ENCODE assay signal across 8 cellular contexts in genomic region chr1:10794724-10795304, GRCh38. TPM values are rescaled to one million over a fixed set of nuclear protein-coding genes. Genes with fewer than 3 reads are reported as not detected.
DNase-seq lines count a peak whose midpoint lies in the region; ATAC-seq and TF ChIP-seq lines count a peak whose summit lies in the region.

No MANE protein-coding gene starts in this region.

- H3K4me1 ChIP-seq in heart left ventricle (peaks cover 0 to 58% (median 15%) of the 10 kb centered on the region in 12 donors), sigmoid colon (peaks cover 0 to 51% (median 47%) of the 10 kb centered on the region in 4 donors)

- ATAC-seq in T-helper 17 cell (no peak), heart left ventricle (peak; percentile 2 to 45 (median 26)), HG03457 (IDR thresholded peaks at IDR 0.05; ENCODE audit: unreplicated experiment) (no peak), GM18907 (IDR thresholded peaks at IDR 0.05; ENCODE audit: unreplicated experiment) (no peak)

- peaks cover 10% of the 10 kb centered on the region for H3K4me1 Mint-ChIP-seq in T-helper 17 cell

- peak in 1 of 2 donors; percentile 10 for TF ChIP-seq POLR2A in heart left ventricle (IDR thresholded peaks at IDR 0.05)
- TF ChIP-seq POLR2A in sigmoid colon (IDR thresholded peaks at IDR 0.05) = no peak

- H3K27ac ChIP-seq in heart left ventricle (peak overlapping the region; percentile 76 to 98 (median 92)), sigmoid colon (peak overlapping the region; percentile 79 to 92 (median 90))

- H3K4me3 Mint-ChIP-seq in T-helper 17 cell = peak overlapping the region; percentile 90

- H3K36me3 ChIP-seq in heart left ventricle (no peaks in the 10 kb centered on the region), sigmoid colon (no peaks in the 10 kb centered on the region)

- TF ChIP-seq CTCF in heart left ventricle (IDR thresholded peaks at IDR 0.05) = no peak
- no peak for TF ChIP-seq CTCF in sigmoid colon (IDR thresholded peaks at IDR 0.05)

- 0 to 2% (median 1%) methylated on average over 41 to 61 of the region's 61 CpGs for WGBS in heart left ventricle, 4 donors
- WGBS in sigmoid colon, 2 donors = 1% methylated on average over 61 of the region's 61 CpGs

- peaks cover 3% of the 10 kb centered on the region for H3K36me3 Mint-ChIP-seq in T-helper 17 cell (ENCODE audit: low read depth)

- H3K4me3 ChIP-seq in heart left ventricle = peak overlapping the region; percentile 50 to 95 (median 76)
- peak overlapping the region; percentile 65 to 85 (median 78) for H3K4me3 ChIP-seq in sigmoid colon

- H3K27me3 Mint-ChIP-seq in T-helper 17 cell = peaks cover 51% of the 10 kb centered on the region

- intact Hi-C loops in heart left ventricle (cut with DNase I) = loop anchor here (2.0 to 10.0 kb wide), 14 partner anchors 38 to 280 kb away; no protein-coding TSS in a partner anchor
- intact Hi-C loops in sigmoid colon (cut with DNase I) = loop anchor here (5.0 kb wide), 3 partner anchors 72 to 153 kb away; no protein-coding TSS in a partner anchor

- peaks cover 0 to 64% (median 0%) of the 10 kb centered on the region in 9 donors for H3K27me3 ChIP-seq in heart left ventricle
- H3K27me3 ChIP-seq in sigmoid colon = peaks cover 7 to 36% (median 11%) of the 10 kb centered on the region in 3 donors

- DNase-seq in NCI-H1092 treated with DMSO at 0.1 percent for 48 hours (lab: John Stamatoyannopoulos, UW) (peak; percentile 60), NCI-H1092 (lab: John Stamatoyannopoulos, UW) (no peak), T-helper 17 cell (no peak), heart left ventricle (peak in 3 of 5 donors; percentile 49 to 74 (median 50)), sigmoid colon (peak; percentile 68), NCI-H1436 treated with DMSO at 0.1 percent for 48 hours (lab: John Stamatoyannopoulos, UW) (no peak)

- TF ChIP-seq EP300 in sigmoid colon (IDR thresholded peaks at IDR 0.05) = no peak

- H3K9me3 ChIP-seq in T-helper 17 cell (ENCODE audit: control insufficient read depth, low read length, poor library complexity, severe bottlenecking) (no peaks in the 10 kb centered on the region), heart left ventricle (no peaks in the 10 kb centered on the region), sigmoid colon (no peaks in the 10 kb centered on the region)

- H3K27ac Mint-ChIP-seq in T-helper 17 cell = no peak overlapping the region

RNA-seq across cellular contexts. Expression of gene CASZ1, which starts 1.6 kb away (rescaled TPM):
- 10 to 100 TPM; 20.8 to 21.2 TPM for total RNA-seq in T-helper 17 cell
- 10 to 100 TPM; 39.5 to 84.9 (median 63.2) TPM for total RNA-seq in heart left ventricle
- 10 to 100 TPM; 28.8 to 50.0 TPM for polyA plus RNA-seq in heart left ventricle
- total RNA-seq in sigmoid colon = 10 to 100 TPM; 12.7 to 47.9 (median 32.3) TPM
- 10 to 100 TPM in 1 of 3 donors, 1 to 10 TPM in 2; 4.2 to 23.6 (median 9.2) TPM for polyA plus RNA-seq in sigmoid colon

Comparison
In these comparisons a context has a peak if more than half of its experiments do, and no peak if none do; other contexts are left out.
1. DNase-seq: peak in NCI-H1092 treated with DMSO at 0.1 percent for 48 hours (single experiment), heart left ventricle (3 of 5) and sigmoid colon (single experiment); none in NCI-H1092 (single experiment), T-helper 17 cell (0 of 3) and NCI-H1436 treated with DMSO at 0.1 percent for 48 hours (single experiment).
2. ATAC-seq: peak in heart left ventricle (4 of 4); none in T-helper 17 cell (single experiment), HG03457 (single experiment) and GM18907 (single experiment).